21 cellular contexts compared by ENCODE assay signal in the genomic region with DNA sequence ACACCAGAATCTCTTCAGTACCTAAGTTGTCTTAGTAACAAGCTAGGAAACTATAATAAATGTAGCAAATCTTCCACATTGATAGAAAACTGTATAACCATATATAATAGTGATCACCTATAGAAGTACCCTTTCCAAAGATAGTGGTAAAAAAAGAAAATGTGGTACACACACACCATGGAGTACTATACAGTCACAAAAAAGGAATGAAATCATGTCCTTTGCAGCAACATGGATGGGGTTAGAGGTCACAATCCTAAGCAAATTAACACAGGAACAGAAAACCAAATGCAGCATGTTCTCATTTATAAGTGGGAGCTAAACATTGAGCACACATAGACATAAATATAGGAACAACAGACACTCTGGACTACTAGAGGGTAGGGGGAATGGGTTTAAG.
"Had no signal": no experiment of that assay in that cellular context is flagged by ENCODE, and none has a peak within 500 bp of the region (broad histone marks: within the 10 kb centered on the region; RNA-seq: fewer than 3 reads in every experiment).

No MANE protein-coding gene starts in this region.

- H3K4me1 Mint-ChIP-seq: IgD-negative memory B cell had no signal

- H3K36me3 ChIP-seq: MG63, Peyer's patch, SJSA1 had no signal

- H3K4me1 ChIP-seq: Peyer's patch had no signal

- H3K27ac Mint-ChIP-seq: IgD-negative memory B cell had no signal

- H3K4me3 Mint-ChIP-seq: IgD-negative memory B cell had no signal

- H3K27me3 Mint-ChIP-seq: IgD-negative memory B cell had no signal

- H3K27me3 ChIP-seq: MG63, Peyer's patch, SJSA1 had no signal

- DNase-seq: KBM-7, NCI-H1092, NCI-H1105 treated with DMSO at 0.1 percent for 48 hours, NCI-H1417 treated with DMSO at 0.1 percent for 48 hours, NCI-H146, NCI-H1694 treated with DMSO at 0.1 percent for 48 hours, NCI-H1930, NCI-H2081, NCI-H2107, NCI-H2227 treated with DMSO at 0.1 percent for 48 hours, NCI-H524, NCI-H526 treated with DMSO at 0.1 percent for 48 hours, NCI-H748 treated with DMSO at 0.1 percent for 48 hours, Peyer's patch, Right ventricle myocardium superior, SIG-M5 had no signal

- H3K36me3 Mint-ChIP-seq: IgD-negative memory B cell had no signal

- H3K27ac ChIP-seq: HL-60, Peyer's patch, SJSA1, SK-N-MC had no signal

- H3K4me3 ChIP-seq: MG63, Peyer's patch, SJSA1, SK-N-MC had no signal

- H3K9me3 ChIP-seq: MG63, Peyer's patch, SJSA1 had no signal
